32 cellular contexts compared by ENCODE assay signal in genomic region chr7:22210355-22210754, GRCh38.
A peak's percentile ranks its signal among the peaks of the same experiment; 100 is the strongest.
DNase-seq lines count a peak whose midpoint lies in the region; ATAC-seq and TF ChIP-seq lines count a peak whose summit lies in the region.
"Had no signal": no experiment of that assay in that cellular context is flagged by ENCODE, and none has a peak within 500 bp of the region (broad histone marks: within the 10 kb centered on the region; RNA-seq: fewer than 3 reads in every experiment).

No MANE protein-coding gene starts in this region.

- H3K9me3 ChIP-seq in mammary epithelial cell (replicated peaks; ENCODE audit: insufficient read depth, low read length) (no peaks in the 10 kb centered on the region), breast epithelium (no peaks in the 10 kb centered on the region), esophagus muscularis mucosa (no peaks in the 10 kb centered on the region)
- H3K9me3 ChIP-seq: left lung, psoas muscle, vagina had no signal

- H3K9ac ChIP-seq in mammary epithelial cell (ENCODE audit: insufficient read depth, low read length) = no peak overlapping the region

- no TSS peak for BruUV-seq in mammary epithelial cell (replicated peaks; lab: Mats Ljungman, UMichigan)

- in situ Hi-C loops in mammary epithelial cell (cut with MboI; ENCODE audit: low sequenced_read_pairs in 2 of 2) = no loop called here

- no peak overlapping the region for H3K27ac ChIP-seq in mammary epithelial cell (ENCODE audit: insufficient read depth, low read depth, low read length)
- no peak overlapping the region for H3K27ac ChIP-seq in breast epithelium
- H3K27ac ChIP-seq in esophagus muscularis mucosa (replicated peaks in 1 of 4) = no peak overlapping the region
- H3K27ac ChIP-seq: epithelial cell of prostate, PC-9, psoas muscle, vagina had no signal

- CTCF ChIA-PET in mammary epithelial cell (lab: Charles Lee; ENCODE audit: low non-redundant PET) = no interaction called here

- ATAC-seq in stimulated activated effector memory CD8-positive, alpha-beta T cell treated with anti-CD3 and anti-CD28 coated beads, Interleukin-12 subunit alpha, Interleukin-12 subunit beta, amount 100 ng/mL, for 72 hours = peak; percentile 28
- ATAC-seq: K562, left lung, psoas muscle, Right ventricle myocardium inferior had no signal

- peak overlapping the region; percentile 24 for H3K4me2 ChIP-seq in mammary epithelial cell (ENCODE audit: insufficient read depth, low read depth, low read length)
- H3K4me2 ChIP-seq: PC-9 had no signal

- H3K4me3 ChIP-seq in mammary epithelial cell (replicated peaks in 1 of 3; ENCODE audit: insufficient read depth in 1 of 3, low read depth in 2 of 3, low read length in 3 of 3) (no peak overlapping the region), breast epithelium (no peak overlapping the region), esophagus muscularis mucosa (no peak overlapping the region)
- H3K4me3 ChIP-seq: K562, left lung, PC-9, psoas muscle, vagina had no signal

- H3K79me2 ChIP-seq in mammary epithelial cell (ENCODE audit: insufficient read depth, low read length) = no peaks in the 10 kb centered on the region

- no peaks in the 10 kb centered on the region for H3K36me3 Mint-ChIP-seq in stimulated activated effector memory CD8-positive, alpha-beta T cell treated with anti-CD3 and anti-CD28 coated beads, Interleukin-12 subunit alpha, Interleukin-12 subunit beta, amount 100 ng/mL, for 72 hours
- H3K36me3 Mint-ChIP-seq: activated CD4-positive, alpha-beta memory T cell treated with anti-CD3 and anti-CD28 coated beads for 36 hours; activated naive CD4-positive, alpha-beta T cell treated with anti-CD3 and anti-CD28 coated beads, Interleukin-2, amount 50 U/mL, for 24 hours; mesothelial cell of epicardium had no signal

- TF ChIP-seq EP300 in esophagus muscularis mucosa (IDR thresholded peaks at IDR 0.05) = no peak

- DNase-seq in mammary epithelial cell = peak; percentile 23
- no peak for DNase-seq in breast epithelium (ENCODE audit: low spot score in 2 of 2)
- DNase-seq in SW480 (ENCODE audit: low spot score) = peak; percentile 8
- DNase-seq in esophagus muscularis mucosa (ENCODE audit: extremely low spot score) = peak; percentile 45
- no peak for DNase-seq in stimulated activated effector memory CD8-positive, alpha-beta T cell treated with anti-CD3 and anti-CD28 coated beads, Interleukin-12 subunit alpha, Interleukin-12 subunit beta, amount 100 ng/mL, for 72 hours (ENCODE audit: low spot score in 2 of 2)
- DNase-seq in kidney tubule cell (ENCODE audit: low spot score) = no peak
- no peak for DNase-seq in NCI-H1694 (lab: John Stamatoyannopoulos, UW)
- DNase-seq in NCI-H1092 treated with DMSO at 0.1 percent for 48 hours (lab: John Stamatoyannopoulos, UW) = no peak
- DNase-seq: activated CD4-positive, alpha-beta memory T cell treated with anti-CD3 and anti-CD28 coated beads for 36 hours; activated CD4-positive, alpha-beta T cell treated with anti-CD3 and anti-CD28 coated beads for 1 hour; activated CD8-positive, alpha-beta memory T cell treated with anti-CD3 and anti-CD28 coated beads, Interleukin-2, amount 50 U/mL, for 48 hours; amniotic stem cell; Calu3; DMS79; effector CD4-positive, alpha-beta T cell; GOT3; left lung; naive B cell; NCI-H1105; NCI-H2029; NCI-H526; occipital lobe; PC-9; psoas muscle; stimulated activated naive CD4-positive, alpha-beta T cell had no signal

- no peaks in the 10 kb centered on the region for H3K4me1 Mint-ChIP-seq in stimulated activated effector memory CD8-positive, alpha-beta T cell treated with anti-CD3 and anti-CD28 coated beads, Interleukin-12 subunit alpha, Interleukin-12 subunit beta, amount 100 ng/mL, for 72 hours
- H3K4me1 Mint-ChIP-seq: activated naive CD4-positive, alpha-beta T cell treated with anti-CD3 and anti-CD28 coated beads, Interleukin-2, amount 50 U/mL, for 24 hours had no signal

- H3K4me1 ChIP-seq in mammary epithelial cell (ENCODE audit: insufficient read depth, low read length) (peaks cover 38% of the 10 kb centered on the region), breast epithelium (peaks cover 0 to 13% of the 10 kb centered on the region in 2 donors), esophagus muscularis mucosa (peaks cover 16 to 30% (median 21%) of the 10 kb centered on the region in 4 donors)
- H3K4me1 ChIP-seq: psoas muscle had no signal

- H2AFZ ChIP-seq in mammary epithelial cell (ENCODE audit: low read depth, low read length) = no peak overlapping the region
- H2AFZ ChIP-seq: PC-9 had no signal

- no peaks in the 10 kb centered on the region for H3K27me3 ChIP-seq in mammary epithelial cell (ENCODE audit: insufficient read depth, low read length)
- H3K27me3 ChIP-seq in breast epithelium = no peaks in the 10 kb centered on the region
- no peaks in the 10 kb centered on the region for H3K27me3 ChIP-seq in esophagus muscularis mucosa
- H3K27me3 ChIP-seq: left lung, vagina had no signal

- no peak overlapping the region for H3K27ac Mint-ChIP-seq in stimulated activated effector memory CD8-positive, alpha-beta T cell treated with anti-CD3 and anti-CD28 coated beads, Interleukin-12 subunit alpha, Interleukin-12 subunit beta, amount 100 ng/mL, for 72 hours
- H3K27ac Mint-ChIP-seq: activated CD4-positive, alpha-beta memory T cell treated with anti-CD3 and anti-CD28 coated beads for 36 hours; activated naive CD4-positive, alpha-beta T cell treated with anti-CD3 and anti-CD28 coated beads, Interleukin-2, amount 50 U/mL, for 24 hours; activated T-helper 1 cell treated with anti-CD3 and anti-CD28 coated beads, Interleukin-12 subunit alpha, Interleukin-12 subunit beta, Interleukin-2, Interleukin-4 antibody, amounts not matched to agents 30 ng/mL and 10 ng/mL and 1 ng/mL, durations not matched to agents 14 hours and 24 hours and 36 hours; mesothelial cell of epicardium; naive B cell had no signal

- no peaks in the 10 kb centered on the region for H3K36me3 ChIP-seq in mammary epithelial cell (ENCODE audit: insufficient read depth, low read length)
- H3K36me3 ChIP-seq in breast epithelium = no peaks in the 10 kb centered on the region
- no peaks in the 10 kb centered on the region for H3K36me3 ChIP-seq in esophagus muscularis mucosa
- H3K36me3 ChIP-seq: left lung, vagina had no signal

- H3K9me3 Mint-ChIP-seq in stimulated activated effector memory CD8-positive, alpha-beta T cell treated with anti-CD3 and anti-CD28 coated beads, Interleukin-12 subunit alpha, Interleukin-12 subunit beta, amount 100 ng/mL, for 72 hours = no peaks in the 10 kb centered on the region
- H3K9me3 Mint-ChIP-seq: activated CD4-positive, alpha-beta memory T cell treated with anti-CD3 and anti-CD28 coated beads for 36 hours; activated naive CD4-positive, alpha-beta T cell treated with anti-CD3 and anti-CD28 coated beads, Interleukin-2, amount 50 U/mL, for 24 hours; activated T-helper 1 cell treated with anti-CD3 and anti-CD28 coated beads, Interleukin-12 subunit alpha, Interleukin-12 subunit beta, Interleukin-2, Interleukin-4 antibody, amounts not matched to agents 30 ng/mL and 10 ng/mL and 1 ng/mL, durations not matched to agents 14 hours and 24 hours and 36 hours; mesothelial cell of epicardium; naive B cell had no signal

- TF ChIP-seq CTCF in mammary epithelial cell (conservative IDR thresholded peaks at IDR 0.05 in 1 of 2, IDR thresholded peaks at IDR 0.05 in 1 of 2; ENCODE audit: extremely low read depth in 1 of 2, insufficient read depth in 1 of 2, low read depth in 1 of 2, low read length in 2 of 2) = no peak
- no peak for TF ChIP-seq CTCF in breast epithelium (IDR thresholded peaks at IDR 0.05)
- no peak for TF ChIP-seq CTCF in esophagus muscularis mucosa (IDR thresholded peaks at IDR 0.05)

- intact Hi-C loops in mammary epithelial cell (cut with micrococcal nuclease) = no loop called here
- intact Hi-C loops in breast epithelium (cut with DNase I; ENCODE audit: low total_unique reads) = no loop called here
- intact Hi-C loops in esophagus muscularis mucosa (cut with DNase I) = no loop called here

- dilution Hi-C loops in mammary epithelial cell (cut with HindIII; ENCODE audit: low sequenced_read_pairs) = no loop called here

- TF ChIP-seq POLR2A in breast epithelium (IDR thresholded peaks at IDR 0.05) = no peak
- no peak for TF ChIP-seq POLR2A in esophagus muscularis mucosa (IDR thresholded peaks at IDR 0.05; ENCODE audit: low read depth)

- no peak overlapping the region for H3K4me3 Mint-ChIP-seq in stimulated activated effector memory CD8-positive, alpha-beta T cell treated with anti-CD3 and anti-CD28 coated beads, Interleukin-12 subunit alpha, Interleukin-12 subunit beta, amount 100 ng/mL, for 72 hours
- H3K4me3 Mint-ChIP-seq: activated CD4-positive, alpha-beta memory T cell treated with anti-CD3 and anti-CD28 coated beads for 36 hours; activated naive CD4-positive, alpha-beta T cell treated with anti-CD3 and anti-CD28 coated beads, Interleukin-2, amount 50 U/mL, for 24 hours; activated T-helper 1 cell treated with anti-CD3 and anti-CD28 coated beads, Interleukin-12 subunit alpha, Interleukin-12 subunit beta, Interleukin-2, Interleukin-4 antibody, amounts not matched to agents 30 ng/mL and 10 ng/mL and 1 ng/mL, durations not matched to agents 14 hours and 24 hours and 36 hours; mesothelial cell of epicardium; naive B cell had no signal

- 14% methylated on average over 1 of the region's 3 CpGs for WGBS in mammary epithelial cell (ENCODE audit: low coverage, missing lambda C conversion rate)
- WGBS in esophagus muscularis mucosa = 84% methylated on average over 3 of the region's 3 CpGs

- no peaks in the 10 kb centered on the region for H4K20me1 ChIP-seq in mammary epithelial cell (ENCODE audit: insufficient read depth, low read length)

Comparison
In these comparisons a context has a peak if more than half of its experiments do, and no peak if none do; other contexts are left out.
1. DNase-seq: peak in mammary epithelial cell (single experiment), SW480 (single experiment) and esophagus muscularis mucosa (single experiment); none in breast epithelium (0 of 2), stimulated activated effector memory CD8-positive, alpha-beta T cell treated with anti-CD3 and anti-CD28 coated beads, Interleukin-12 subunit alpha, Interleukin-12 subunit beta, amount 100 ng/mL, for 72 hours (0 of 2), kidney tubule cell (single experiment), NCI-H1694 (single experiment) and NCI-H1092 treated with DMSO at 0.1 percent for 48 hours (single experiment).